Comparison of ENCODE assay signal across 1 cellular context in the genomic region with DNA sequence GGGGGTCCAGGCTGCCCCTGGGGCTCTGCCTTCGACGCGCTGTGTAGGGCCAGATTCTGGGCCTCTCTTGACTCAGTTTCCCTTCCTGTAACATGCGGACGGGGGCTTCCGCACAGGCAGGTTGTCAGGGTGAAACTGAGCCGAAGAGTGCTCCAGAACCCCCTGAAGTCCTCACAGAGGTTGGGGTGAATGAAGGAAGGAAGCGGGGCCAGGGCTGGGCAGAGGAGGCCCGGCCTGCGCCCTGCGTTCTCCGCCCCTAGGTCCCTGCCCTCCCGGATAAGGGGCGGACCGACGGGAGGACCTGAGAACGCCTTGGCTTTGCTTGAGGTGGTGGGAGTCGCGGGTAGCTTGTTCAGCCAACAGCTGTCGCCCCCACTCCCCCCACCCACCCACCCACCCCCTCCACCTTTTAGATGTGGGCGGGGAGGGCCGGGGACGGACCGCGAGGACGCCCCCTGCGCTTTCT.
TF ChIP-seq lines count a peak whose summit lies in the region.

No MANE protein-coding gene starts in this region.

TF ChIP-seq in GM23338, 12 proteins besides CTCF, POLR2A, EP300 and RAD21 (continued from another document):
- TF ChIP-seq, protein P1, sequence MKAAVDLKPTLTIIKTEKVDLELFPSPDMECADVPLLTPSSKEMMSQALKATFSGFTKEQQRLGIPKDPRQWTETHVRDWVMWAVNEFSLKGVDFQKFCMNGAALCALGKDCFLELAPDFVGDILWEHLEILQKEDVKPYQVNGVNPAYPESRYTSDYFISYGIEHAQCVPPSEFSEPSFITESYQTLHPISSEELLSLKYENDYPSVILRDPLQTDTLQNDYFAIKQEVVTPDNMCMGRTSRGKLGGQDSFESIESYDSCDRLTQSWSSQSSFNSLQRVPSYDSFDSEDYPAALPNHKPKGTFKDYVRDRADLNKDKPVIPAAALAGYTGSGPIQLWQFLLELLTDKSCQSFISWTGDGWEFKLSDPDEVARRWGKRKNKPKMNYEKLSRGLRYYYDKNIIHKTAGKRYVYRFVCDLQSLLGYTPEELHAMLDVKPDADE (IDR thresholded peaks at IDR 0.05), result no peak
- no peak for TF ChIP-seq ZNF114 (CRISPR knock-in tag; IDR thresholded peaks at IDR 0.05)
- no peak for TF ChIP-seq ZNF462 (CRISPR knock-in tag; IDR thresholded peaks at IDR 0.05)
- no peak for TF ChIP-seq ZNF331 (CRISPR knock-in tag; IDR thresholded peaks at IDR 0.05; ENCODE audit: low read depth)
- TF ChIP-seq NANOG (IDR thresholded peaks at IDR 0.05; ENCODE audit: borderline replicate concordance), result no peak
- no peak for TF ChIP-seq POLR2AphosphoS5 (IDR thresholded peaks at IDR 0.05; ENCODE audit: low read depth)
